In the genomic region with DNA sequence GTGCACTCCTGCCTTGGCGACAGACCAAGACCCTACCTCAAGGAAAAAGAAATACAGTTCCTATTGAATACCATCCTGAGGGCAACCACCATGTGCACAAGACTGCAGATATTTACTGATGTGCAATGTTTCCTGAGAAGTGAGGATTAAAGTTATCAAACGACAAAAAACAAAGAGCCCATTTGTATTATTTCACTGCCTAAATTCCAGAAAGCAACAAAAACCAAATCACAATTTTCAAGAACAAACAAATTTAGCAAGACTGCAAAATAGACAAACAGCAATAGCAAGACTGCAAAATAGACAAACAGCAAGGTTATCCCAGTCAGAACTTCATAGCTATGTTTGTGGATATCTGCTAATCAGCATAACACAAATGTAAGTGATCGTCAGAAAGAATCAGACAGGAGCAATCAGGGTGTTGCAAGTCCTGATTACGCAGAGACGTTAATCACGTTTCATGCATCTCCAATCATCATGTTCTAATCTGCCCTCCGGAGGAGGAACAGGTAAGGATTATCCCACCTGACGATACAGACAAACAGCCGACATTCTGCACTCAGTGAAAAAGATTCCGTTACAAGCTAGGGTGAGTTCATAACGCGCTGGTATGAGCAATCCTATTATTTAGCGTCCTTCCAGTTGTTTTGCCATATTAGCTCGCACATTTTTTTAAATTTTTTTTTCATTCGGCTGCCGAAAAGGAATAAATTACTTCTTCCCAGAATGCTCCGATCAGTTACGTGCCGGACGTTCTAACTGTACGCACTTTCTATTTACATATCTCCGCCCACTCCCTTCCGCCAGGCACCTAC, we compare ENCODE assay signal across 8 cellular contexts. TPM values are rescaled to one million over a fixed set of nuclear protein-coding genes. Genes with fewer than 3 reads are reported as not detected.
DNase-seq lines count a peak whose midpoint lies in the region; ATAC-seq, FAIRE-seq and TF ChIP-seq lines count a peak whose summit lies in the region.

No MANE protein-coding gene starts in this region.

- no peaks in the 10 kb centered on the region for H3K9me3 Mint-ChIP-seq in activated naive CD8-positive, alpha-beta T cell treated with anti-CD3 and anti-CD28 coated beads, Interleukin-2, amount 50 U/mL, for 24 hours

- H3K36me3 Mint-ChIP-seq in activated naive CD8-positive, alpha-beta T cell treated with anti-CD3 and anti-CD28 coated beads, Interleukin-2, amount 50 U/mL, for 24 hours (ENCODE audit: low read depth), result peaks cover 6% of the 10 kb centered on the region

- DNase-seq in GM12891 (ENCODE audit: insufficient read length, low spot score) (no peak), NCI-H1092 (lab: John Stamatoyannopoulos, UW) (peak; percentile 78), SK-N-DZ (ENCODE audit: low spot score) (peak; percentile 99), head of caudate nucleus (peak; percentile 65 to 96 (median 88)), ovary (peak; percentile 64 to 82 (median 71)), cortex of kidney (lab: John Stamatoyannopoulos, UW) (no peak)
- DNase-seq in activated naive CD8-positive, alpha-beta T cell treated with anti-CD3 and anti-CD28 coated beads, Interleukin-2, amount 50 U/mL, for 24 hours, result peak; percentile 75

- no peaks in the 10 kb centered on the region for H3K27me3 ChIP-seq in ovary

- peaks cover 6% of the 10 kb centered on the region for H3K4me1 ChIP-seq in ovary (ENCODE audit: insufficient read depth)

- peaks cover 50% of the 10 kb centered on the region for H3K4me1 Mint-ChIP-seq in activated naive CD8-positive, alpha-beta T cell treated with anti-CD3 and anti-CD28 coated beads, Interleukin-2, amount 50 U/mL, for 24 hours

- peak overlapping the region; percentile 89 to 91 for H3K27ac ChIP-seq in ovary

- peak overlapping the region; percentile 40 for H3K4me3 ChIP-seq in ovary

- no peak for TF ChIP-seq CTCF in ovary (IDR thresholded peaks at IDR 0.05)

- no peaks in the 10 kb centered on the region for H3K36me3 ChIP-seq in ovary

- TF ChIP-seq POLR2A in GM12891 (IDR thresholded peaks at IDR 0.05; ENCODE audit: low read depth, low read length), result peak; percentile 100
- peak; percentile 97 for TF ChIP-seq POLR2A in ovary (IDR thresholded peaks at IDR 0.05)

- peak overlapping the region; percentile 80 for H3K4me3 Mint-ChIP-seq in activated naive CD8-positive, alpha-beta T cell treated with anti-CD3 and anti-CD28 coated beads, Interleukin-2, amount 50 U/mL, for 24 hours

- no peaks in the 10 kb centered on the region for H3K9me3 ChIP-seq in ovary

- intact Hi-C loops in head of caudate nucleus (cut with DNase I), result no loop called here
- intact Hi-C loops in ovary (cut with DNase I), result loop anchor here in 1 of 4 donors (1.0 kb wide), 1 partner anchor 47 kb away; no protein-coding TSS in a partner anchor

- peak; percentile 57 for TF ChIP-seq EP300 in ovary (IDR thresholded peaks at IDR 0.05)

- FAIRE-seq in GM12891 (lab: Jason Lieb, UNC), result peak; percentile 93

- ATAC-seq in HG02642 (IDR thresholded peaks at IDR 0.05; ENCODE audit: poor library complexity, unreplicated experiment), result peak; percentile 72
- peak; percentile 91 for ATAC-seq in activated naive CD8-positive, alpha-beta T cell treated with anti-CD3 and anti-CD28 coated beads, Interleukin-2, amount 50 U/mL, for 24 hours

- WGBS in ovary, 3 donors, result 0 to 2% (median 0%) methylated on average over 23 of the region's 23 CpGs

- H3K27me3 Mint-ChIP-seq in activated naive CD8-positive, alpha-beta T cell treated with anti-CD3 and anti-CD28 coated beads, Interleukin-2, amount 50 U/mL, for 24 hours, result no peaks in the 10 kb centered on the region

- peak overlapping the region; percentile 100 for H3K27ac Mint-ChIP-seq in activated naive CD8-positive, alpha-beta T cell treated with anti-CD3 and anti-CD28 coated beads, Interleukin-2, amount 50 U/mL, for 24 hours

TF ChIP-seq in GM12891, 5 proteins besides CTCF, POLR2A, EP300 and RAD21:
- TF ChIP-seq POLR2AphosphoS5 (IDR thresholded peaks at IDR 0.05; ENCODE audit: low read depth, low read length) (peak; percentile 100), TAF1 (IDR thresholded peaks at IDR 0.05; ENCODE audit: low read depth, low read length) (peak; percentile 92), POU2F2 (IDR thresholded peaks at IDR 0.05; ENCODE audit: low read depth, low read length) (peak; percentile 99), PAX5 (IDR thresholded peaks at IDR 0.05; ENCODE audit: insufficient read depth, low read length, severe bottlenecking) (peak; percentile 37), SPI1 (IDR thresholded peaks at IDR 0.05; ENCODE audit: low read depth, low read length) (peak; percentile 40; the same call in 1 of the 2 replicates)
TF ChIP-seq in GM12891: peak in this region for 5.

RNA-seq across cellular contexts. Expression of gene TMEM107, which starts 2.9 kb away (rescaled TPM):
- polyA plus RNA-seq in GM12891 (2012; ENCODE audit: low read depth, missing spikeins), result 14.7 TPM
- polyA plus RNA-seq in SK-N-DZ (2014; cell fraction: cytosol; rRNA removed), result 32.7 and 35.3 TPM in 2 replicates
- polyA plus RNA-seq in SK-N-DZ (2014; cell fraction: nucleus; rRNA removed), result 42.2 and 44.9 TPM in 2 replicates
- total RNA-seq in ovary, result 10 to 100 TPM in 5 of 7 donors, 1 to 10 TPM in 2; 7.5 to 57.6 (median 16.1) TPM
- 10 to 100 TPM in 1 of 2 donors, 1 to 10 TPM in 1; 8.2 to 10.3 TPM for polyA plus RNA-seq in ovary

RNA-seq across cellular contexts. Expression of gene VAMP2, which starts 10.5 kb away (rescaled TPM):
- 40.0 TPM for polyA plus RNA-seq in GM12891 (2012; ENCODE audit: low read depth, missing spikeins)
- polyA plus RNA-seq in SK-N-DZ (2014; cell fraction: cytosol; rRNA removed), result 20.2 and 21.1 TPM in 2 replicates
- 33.0 and 65.8 TPM in 2 replicates for polyA plus RNA-seq in SK-N-DZ (2014; cell fraction: nucleus; rRNA removed)
- total RNA-seq in ovary, result 100 to 1,000 TPM in 4 of 7 donors, 10 to 100 TPM in 3; 35.5 to 147 (median 118) TPM
- 100 to 1,000 TPM in 1 of 2 donors, 10 to 100 TPM in 1; 99.2 to 233 TPM for polyA plus RNA-seq in ovary

RNA-seq across cellular contexts. Expression of gene BORCS6, which starts 16.7 kb away (rescaled TPM):
- 5.5 TPM for polyA plus RNA-seq in GM12891 (2012; ENCODE audit: low read depth, missing spikeins)
- polyA plus RNA-seq in SK-N-DZ (2014; cell fraction: cytosol; rRNA removed), result 7.7 and 9.6 TPM in 2 replicates
- 3.0 and 7.0 TPM in 2 replicates for polyA plus RNA-seq in SK-N-DZ (2014; cell fraction: nucleus; rRNA removed)
- 1 to 10 TPM; 5.5 to 7.2 (median 6.7) TPM for total RNA-seq in ovary
- 1 to 10 TPM; 1.3 to 7.2 TPM for polyA plus RNA-seq in ovary

RNA-seq across cellular contexts. Expression of gene PER1, which starts 21.1 kb away (rescaled TPM):
- polyA plus RNA-seq in GM12891 (2012; ENCODE audit: low read depth, missing spikeins), result 17.1 TPM
- polyA plus RNA-seq in SK-N-DZ (2014; cell fraction: cytosol; rRNA removed), result 8.1 and 24.4 TPM in 2 replicates
- 10.2 and 34.8 TPM in 2 replicates for polyA plus RNA-seq in SK-N-DZ (2014; cell fraction: nucleus; rRNA removed)
- 100 to 1,000 TPM in 6 of 7 donors, 10 to 100 TPM in 1; 74.9 to 394 (median 165) TPM for total RNA-seq in ovary
- 100 to 1,000 TPM in 1 of 2 donors, 10 to 100 TPM in 1; 12.8 to 164 TPM for polyA plus RNA-seq in ovary

RNA-seq across cellular contexts. Expression of gene AURKB, which starts 37.1 kb away (rescaled TPM):
- polyA plus RNA-seq in GM12891 (2012; ENCODE audit: low read depth, missing spikeins), result 69.4 TPM
- polyA plus RNA-seq in SK-N-DZ (2014; cell fraction: cytosol; rRNA removed), result 408 and 427 TPM in 2 replicates
- polyA plus RNA-seq in SK-N-DZ (2014; cell fraction: nucleus; rRNA removed), result 463 and 597 TPM in 2 replicates
- total RNA-seq in ovary, result 1 to 10 TPM in 2 of 7 donors, under 1 TPM in 2, not detected in 3; 0.80 to 1.7 (median 1.1) TPM
- polyA plus RNA-seq in ovary, result 1 to 10 TPM in 1 of 2 donors, under 1 TPM in 1; 0.68 to 1.5 TPM

Comparison
In these comparisons a context has a peak if more than half of its experiments do, and no peak if none do; other contexts are left out.
1. DNase-seq: peak in NCI-H1092 (single experiment), SK-N-DZ (single experiment), activated naive CD8-positive, alpha-beta T cell treated with anti-CD3 and anti-CD28 coated beads, Interleukin-2, amount 50 U/mL, for 24 hours (single experiment), head of caudate nucleus (42 of 42) and ovary (5 of 5); none in GM12891 (single experiment) and cortex of kidney (single experiment).